24 cellular contexts compared by ENCODE assay signal in genomic region chr10:80319318-80319717, GRCh38. TPM values are rescaled to one million over a fixed set of nuclear protein-coding genes. Genes with fewer than 3 reads are reported as not detected.
"Had no signal": no experiment of that assay in that cellular context is flagged by ENCODE, and none has a peak within 500 bp of the region (broad histone marks: within the 10 kb centered on the region; RNA-seq: fewer than 3 reads in every experiment).

No MANE protein-coding gene starts in this region.

- H3K4me2 ChIP-seq: SK-N-SH had no signal

- ATAC-seq: Panc1, PC-3 had no signal

- H3K9me3 ChIP-seq: SK-N-SH had no signal

- DNase-seq: IMR-90, Karpas-422, KG1, MM.1S, NCI-H1092 treated with DMSO at 0.1 percent for 48 hours, NCI-H1436, NCI-H187, NCI-H2029, NCI-H2081 treated with DMSO at 0.1 percent for 48 hours, NCI-H2171, NCI-H226, NCI-H446, NCI-H510A, NCI-H524 treated with DMSO at 0.1 percent for 48 hours, NCI-H69, PC-3, SHP77, SK-N-SH had no signal

- H3K9ac ChIP-seq: SK-N-SH had no signal

- H3K27ac ChIP-seq: RWPE1 had no signal

RNA-seq across cellular contexts. Expression of gene MAT1A, which starts 29.9 kb away (rescaled TPM):
- total RNA-seq: IMR-90, M059J, OCI-LY7, PC-3 had no signal

RNA-seq across cellular contexts. Expression of gene DYDC1, which starts 37.2 kb away (rescaled TPM):
- total RNA-seq: HT-29, IMR-90, M059J, OCI-LY7, PC-3, SK-MEL-5 had no signal

RNA-seq across cellular contexts. Expression of gene DYDC2, which starts 37.3 kb away (rescaled TPM):
- total RNA-seq: HT-29, IMR-90, M059J, OCI-LY7, PC-3 had no signal
